ENCODE assay signal across 14 cellular contexts in genomic region chr11:17381156-17381555, GRCh38.
"Had no signal": no experiment of that assay in that cellular context is flagged by ENCODE, and none has a peak within 500 bp of the region (broad histone marks: within the 10 kb centered on the region; RNA-seq: fewer than 3 reads in every experiment).

No MANE protein-coding gene starts in this region.

- H3K4me1 ChIP-seq: adrenal gland, uterus had no signal

- H3K4me3 ChIP-seq: adrenal gland, body of pancreas, esophagus squamous epithelium, gastroesophageal sphincter, lower lobe of right lung, tibial artery, uterus had no signal

- H3K36me3 ChIP-seq: adrenal gland, esophagus squamous epithelium, lower lobe of right lung, uterus had no signal

- DNase-seq: activated CD4-positive, alpha-beta T cell treated with anti-CD3 and anti-CD28 coated beads, Interleukin-2, amount 50 U/mL, for 1 hour; activated naive CD4-positive, alpha-beta T cell treated with anti-CD3 and anti-CD28 coated beads, Interleukin-2, amount 10 ng/mL, durations not matched to agents 7 days and 5 days; adrenal gland; esophagus squamous epithelium; kidney glomerular epithelial cell; lower lobe of right lung; naive B cell; small intestine; tibial artery; uterus had no signal

- H3K9me3 Mint-ChIP-seq: activated naive CD4-positive, alpha-beta T cell treated with anti-CD3 and anti-CD28 coated beads, Interleukin-2, amount 10 ng/mL, durations not matched to agents 7 days and 5 days had no signal

- H3K27me3 ChIP-seq: adrenal gland, body of pancreas, gastroesophageal sphincter, tibial artery, uterus had no signal

- H3K36me3 Mint-ChIP-seq: activated naive CD4-positive, alpha-beta T cell treated with anti-CD3 and anti-CD28 coated beads, Interleukin-2, amount 10 ng/mL, durations not matched to agents 7 days and 5 days; naive B cell had no signal

- H3K27ac ChIP-seq: adrenal gland, body of pancreas, esophagus squamous epithelium, gastroesophageal sphincter, lower lobe of right lung, tibial artery, uterus had no signal

- H3K4me3 Mint-ChIP-seq: activated naive CD4-positive, alpha-beta T cell treated with anti-CD3 and anti-CD28 coated beads, Interleukin-2, amount 10 ng/mL, durations not matched to agents 7 days and 5 days; mesothelial cell of epicardium; naive B cell had no signal

- H3K9me3 ChIP-seq: adrenal gland, body of pancreas, esophagus squamous epithelium, gastroesophageal sphincter, lower lobe of right lung, tibial artery, uterus had no signal

- H3K4me1 Mint-ChIP-seq: activated naive CD4-positive, alpha-beta T cell treated with anti-CD3 and anti-CD28 coated beads, Interleukin-2, amount 10 ng/mL, durations not matched to agents 7 days and 5 days; mesothelial cell of epicardium; naive B cell had no signal

- H3K27ac Mint-ChIP-seq: activated naive CD4-positive, alpha-beta T cell treated with anti-CD3 and anti-CD28 coated beads, Interleukin-2, amount 10 ng/mL, durations not matched to agents 7 days and 5 days; activated T-helper 2 cell treated with anti-CD3 and anti-CD28 coated beads, Interferon-gamma antibody, Interleukin-2, Interleukin-4, amounts not matched to agents 10 μg/mL and 5 μg/mL and 100 μg/mL, durations not matched to agents 14 hours and 24 hours and 36 hours; mesothelial cell of epicardium had no signal

- FAIRE-seq: small intestine had no signal
